8 cellular contexts compared by ENCODE assay signal in genomic region chr1:100400332-100400933, GRCh38. TPM values are rescaled to one million over a fixed set of nuclear protein-coding genes. Genes with fewer than 3 reads are reported as not detected.
DNase-seq lines count a peak whose midpoint lies in the region; ATAC-seq and TF ChIP-seq lines count a peak whose summit lies in the region.

No MANE protein-coding gene starts in this region.

- H3K27ac Mint-ChIP-seq in stimulated activated naive CD8-positive, alpha-beta T cell treated with anti-CD3 and anti-CD28 coated beads, Interleukin-15, Interleukin-2, amounts not matched to agents 100 ng/mL and 50 ng/mL, for 24 hours: peak overlapping the region; percentile 96
- H3K27ac Mint-ChIP-seq in osteocyte (ENCODE audit: unreplicated experiment): no peak overlapping the region

- no peaks in the 10 kb centered on the region for H3K36me3 ChIP-seq in ascending aorta

- H3K9me3 Mint-ChIP-seq in stimulated activated naive CD8-positive, alpha-beta T cell treated with anti-CD3 and anti-CD28 coated beads, Interleukin-15, Interleukin-2, amounts not matched to agents 100 ng/mL and 50 ng/mL, for 24 hours: no peaks in the 10 kb centered on the region
- H3K9me3 Mint-ChIP-seq in osteocyte (ENCODE audit: unreplicated experiment): no peaks in the 10 kb centered on the region

- no peaks in the 10 kb centered on the region for H3K4me1 ChIP-seq in ascending aorta

- peaks cover 86% of the 10 kb centered on the region for H3K4me1 Mint-ChIP-seq in stimulated activated naive CD8-positive, alpha-beta T cell treated with anti-CD3 and anti-CD28 coated beads, Interleukin-15, Interleukin-2, amounts not matched to agents 100 ng/mL and 50 ng/mL, for 24 hours (ENCODE audit: low read depth)
- peaks cover 3% of the 10 kb centered on the region for H3K4me1 Mint-ChIP-seq in osteocyte (ENCODE audit: unreplicated experiment)

- peak; percentile 66 for ATAC-seq in GM21786 (IDR thresholded peaks at IDR 0.05; ENCODE audit: unreplicated experiment)

- peak overlapping the region; percentile 66 for H3K4me3 Mint-ChIP-seq in stimulated activated naive CD8-positive, alpha-beta T cell treated with anti-CD3 and anti-CD28 coated beads, Interleukin-15, Interleukin-2, amounts not matched to agents 100 ng/mL and 50 ng/mL, for 24 hours
- no peak overlapping the region for H3K4me3 Mint-ChIP-seq in osteocyte (ENCODE audit: unreplicated experiment)

- peak; percentile 64 for DNase-seq in CD1c-positive myeloid dendritic cell (ENCODE audit: extremely low spot score)
- DNase-seq in OCI-M1 (lab: John Stamatoyannopoulos, UW): peak; percentile 89
- DNase-seq in activated naive CD4-positive, alpha-beta T cell treated with anti-CD3 and anti-CD28 coated beads, Interleukin-2, amount 50 U/mL, for 16 hours: peak; percentile 31
- DNase-seq in lung microvascular endothelial cell (ENCODE audit: low read depth in 2 of 2): peak; percentile 62 to 86
- DNase-seq in osteocyte (ENCODE audit: extremely low spot score, unreplicated experiment): no peak
- no peak for DNase-seq in ascending aorta (ENCODE audit: low spot score in 2 of 2)

- H3K27me3 ChIP-seq in ascending aorta: no peaks in the 10 kb centered on the region

- intact Hi-C loops in ascending aorta (cut with DNase I): no loop called here

- TF ChIP-seq CTCF in osteocyte (IDR thresholded peaks at IDR 0.05) (no peak), ascending aorta (IDR thresholded peaks at IDR 0.05) (no peak)

- H3K36me3 Mint-ChIP-seq in stimulated activated naive CD8-positive, alpha-beta T cell treated with anti-CD3 and anti-CD28 coated beads, Interleukin-15, Interleukin-2, amounts not matched to agents 100 ng/mL and 50 ng/mL, for 24 hours (ENCODE audit: low read depth): peaks cover 6% of the 10 kb centered on the region
- H3K36me3 Mint-ChIP-seq in osteocyte (ENCODE audit: unreplicated experiment): no peaks in the 10 kb centered on the region

- no peaks in the 10 kb centered on the region for H3K27me3 Mint-ChIP-seq in stimulated activated naive CD8-positive, alpha-beta T cell treated with anti-CD3 and anti-CD28 coated beads, Interleukin-15, Interleukin-2, amounts not matched to agents 100 ng/mL and 50 ng/mL, for 24 hours
- H3K27me3 Mint-ChIP-seq in osteocyte (ENCODE audit: unreplicated experiment): no peaks in the 10 kb centered on the region

- H3K9me3 ChIP-seq in ascending aorta: no peaks in the 10 kb centered on the region

- no peak overlapping the region for H3K27ac ChIP-seq in ascending aorta

- H3K4me3 ChIP-seq in ascending aorta: no peak overlapping the region

RNA-seq across cellular contexts. Expression of gene CDC14A, which starts 48.1 kb away (rescaled TPM):
- 5.7 and 6.0 TPM in 2 replicates for total RNA-seq in lung microvascular endothelial cell
- 2.8 and 3.9 TPM in 2 replicates for total RNA-seq in osteocyte
- total RNA-seq in ascending aorta: 2.0 TPM

Comparison
In these comparisons a context has a peak if more than half of its experiments do, and no peak if none do; other contexts are left out.
1. DNase-seq: peak in CD1c-positive myeloid dendritic cell (single experiment), OCI-M1 (single experiment), activated naive CD4-positive, alpha-beta T cell treated with anti-CD3 and anti-CD28 coated beads, Interleukin-2, amount 50 U/mL, for 16 hours (single experiment) and lung microvascular endothelial cell (2 of 2); none in osteocyte (single experiment) and ascending aorta (0 of 2).